16 cellular contexts compared by ENCODE assay signal in genomic region chr2:41828052-41828643, GRCh38.
DNase-seq lines count a peak whose midpoint lies in the region; ATAC-seq, FAIRE-seq and TF ChIP-seq lines count a peak whose summit lies in the region.
"Had no signal": no experiment of that assay in that cellular context is flagged by ENCODE, and none has a peak within 500 bp of the region (broad histone marks: within the 10 kb centered on the region; RNA-seq: fewer than 3 reads in every experiment).

No MANE protein-coding gene starts in this region.

- no peaks in the 10 kb centered on the region for H3K9me2 ChIP-seq in hepatocyte (replicated peaks; ENCODE audit: insufficient read depth)

- no peak overlapping the region for H2AFZ ChIP-seq in hepatocyte

- no peaks in the 10 kb centered on the region for H3K9me3 ChIP-seq in hepatocyte (ENCODE audit: low read depth)
- H3K9me3 ChIP-seq in right lobe of liver = no peaks in the 10 kb centered on the region

- peak; percentile 96 for FAIRE-seq in RCC 7860 (lab: Jason Lieb, UNC)
- FAIRE-seq: G401.6, GM12878 had no signal

- H3K27ac ChIP-seq in hepatocyte = no peak overlapping the region
- H3K27ac ChIP-seq in right lobe of liver = no peak overlapping the region

- H3K27me3 ChIP-seq in hepatocyte = no peaks in the 10 kb centered on the region
- no peaks in the 10 kb centered on the region for H3K27me3 ChIP-seq in right lobe of liver

- intact Hi-C loops in right lobe of liver (cut with DNase I) = no loop called here

- WGBS in hepatocyte (ENCODE audit: low lambda C conversion rate, missing lambda C conversion rate) = 11% methylated on average over 1 of the region's 1 CpG
- WGBS in right lobe of liver (ENCODE audit: insufficient coverage, low coverage, low lambda C conversion rate, missing lambda C conversion rate) = 3% methylated on average over 1 of the region's 1 CpG

- peaks cover 11% of the 10 kb centered on the region for H3K4me1 ChIP-seq in hepatocyte (ENCODE audit: insufficient read depth)
- peaks cover 0 to 19% (median 8%) of the 10 kb centered on the region in 4 donors for H3K4me1 ChIP-seq in right lobe of liver

- no peaks in the 10 kb centered on the region for H3K79me2 ChIP-seq in hepatocyte

- H3K4me3 ChIP-seq in hepatocyte (no peak overlapping the region), right lobe of liver (no peak overlapping the region)
- H3K4me3 ChIP-seq: GM12878 had no signal

- peak; percentile 63 for DNase-seq in RCC 7860 (ENCODE audit: low spot score)
- DNase-seq in hepatocyte (ENCODE audit: low spot score) = no peak
- no peak for DNase-seq in right lobe of liver
- no peak for DNase-seq in SHP77 (lab: John Stamatoyannopoulos, UW)
- no peak for DNase-seq in COR-L47 (lab: John Stamatoyannopoulos, UW)
- DNase-seq in GM03348 (ENCODE audit: low spot score) = no peak
- DNase-seq: CD4-positive, alpha-beta memory T cell; DND-41; NCI-H1105; NCI-H1694 treated with DMSO at 0.1 percent for 48 hours; NCI-H526 treated with DMSO at 0.1 percent for 48 hours; SIG-M5 had no signal

- peak overlapping the region; percentile 3 for H3K4me2 ChIP-seq in hepatocyte

- no peaks in the 10 kb centered on the region for H4K20me1 ChIP-seq in hepatocyte (ENCODE audit: insufficient read depth, poor library complexity, severe bottlenecking)

- no peaks in the 10 kb centered on the region for H3K36me3 ChIP-seq in hepatocyte (replicated peaks; ENCODE audit: insufficient read depth, low read depth)
- H3K36me3 ChIP-seq in right lobe of liver = no peaks in the 10 kb centered on the region

- ATAC-seq in right lobe of liver (peak; percentile 52 to 79 (median 65)), SK-N-SH treated with all-trans-retinoic acid at 6 μM for 48 hours (no peak)
- ATAC-seq: GM12878, HCT116 had no signal

- no peak for TF ChIP-seq POLR2A in right lobe of liver (IDR thresholded peaks at IDR 0.05)

- no peak for TF ChIP-seq CTCF in hepatocyte (IDR thresholded peaks at IDR 0.05; ENCODE audit: poor library complexity)
- no peak for TF ChIP-seq CTCF in right lobe of liver (IDR thresholded peaks at IDR 0.05)

TF ChIP-seq in SK-N-SH treated with all-trans-retinoic acid at 6 μM for 48 hours, 23 proteins besides CTCF, POLR2A, EP300 and RAD21:
- TF ChIP-seq ZNF565 (CRISPR knock-in tag; conservative IDR thresholded peaks at IDR 0.05; ENCODE audit: low read depth) (no peak), CSRNP3 (CRISPR knock-in tag; IDR thresholded peaks at IDR 0.05) (no peak), BACH2 (CRISPR knock-in tag; IDR thresholded peaks at IDR 0.05; ENCODE audit: borderline replicate concordance) (no peak), PATZ1 (CRISPR knock-in tag; IDR thresholded peaks at IDR 0.05; ENCODE audit: borderline replicate concordance) (no peak), SNAI2 (CRISPR knock-in tag; IDR thresholded peaks at IDR 0.05) (no peak), CSDC2 (CRISPR knock-in tag; IDR thresholded peaks at IDR 0.05) (no peak), TSHZ2 (CRISPR knock-in tag; IDR thresholded peaks at IDR 0.05) (no peak), CREB5 (CRISPR knock-in tag; IDR thresholded peaks at IDR 0.05; ENCODE audit: low read depth) (no peak), TCF4 (CRISPR knock-in tag; IDR thresholded peaks at IDR 0.05; ENCODE audit: borderline replicate concordance) (no peak), ARNTL (CRISPR knock-in tag; IDR thresholded peaks at IDR 0.05; ENCODE audit: borderline replicate concordance, low read depth) (no peak), ZC3H10 (CRISPR knock-in tag; IDR thresholded peaks at IDR 0.05) (no peak), TOX (CRISPR knock-in tag; IDR thresholded peaks at IDR 0.05; ENCODE audit: borderline replicate concordance) (no peak), RARB (CRISPR knock-in tag; IDR thresholded peaks at IDR 0.05) (no peak), ESRRG (CRISPR knock-in tag; IDR thresholded peaks at IDR 0.05) (no peak), ZNF70 (CRISPR knock-in tag; IDR thresholded peaks at IDR 0.05) (no peak), OSR1 (CRISPR knock-in tag; IDR thresholded peaks at IDR 0.05) (no peak), ISL1 (CRISPR knock-in tag; IDR thresholded peaks at IDR 0.05) (no peak), ZFP3 (CRISPR knock-in tag; IDR thresholded peaks at IDR 0.05) (no peak), POU6F1 (CRISPR knock-in tag; IDR thresholded peaks at IDR 0.05; ENCODE audit: borderline replicate concordance, low read depth) (no peak), ZNF8 (CRISPR knock-in tag; IDR thresholded peaks at IDR 0.05) (no peak)
